In the genomic region with DNA sequence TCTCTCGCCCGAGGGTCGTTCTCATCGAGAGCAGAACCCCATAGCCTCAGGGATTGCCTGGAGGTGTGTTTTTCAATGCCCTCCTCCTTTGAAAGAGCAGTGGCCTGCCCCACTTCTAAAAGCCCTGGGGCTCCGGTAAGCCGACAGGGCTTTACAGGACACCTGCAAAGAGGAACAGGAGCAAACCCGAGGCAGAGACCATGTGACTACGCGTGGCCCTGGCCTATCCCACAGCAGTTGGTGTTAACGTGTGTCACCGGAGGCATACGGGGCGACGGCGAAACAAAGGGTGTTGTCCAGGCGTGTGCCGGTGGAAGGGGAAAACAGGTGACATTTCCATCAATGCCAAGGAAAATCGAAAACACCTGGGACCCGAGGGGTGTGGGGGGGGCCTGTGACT, we compare ENCODE assay signal across 12 cellular contexts.
DNase-seq lines count a peak whose midpoint lies in the region; ATAC-seq, FAIRE-seq and TF ChIP-seq lines count a peak whose summit lies in the region.
"Had no signal": no experiment of that assay in that cellular context is flagged by ENCODE, and none has a peak within 500 bp of the region (broad histone marks: within the 10 kb centered on the region; RNA-seq: fewer than 3 reads in every experiment).

No MANE protein-coding gene starts in this region.

- CTCF ChIA-PET in CD4-positive, alpha-beta memory T cell (lab: Charles Lee; ENCODE audit: partially characterized antibody), result no interaction called here

- peaks cover 0 to 28% (median 4%) of the 10 kb centered on the region in 8 donors for H3K9me3 Mint-ChIP-seq in CD4-positive, alpha-beta memory T cell

- no peak for TF ChIP-seq CTCF in dorsolateral prefrontal cortex (IDR thresholded peaks at IDR 0.05 in 54 of 56, conservative IDR thresholded peaks at IDR 0.05 in 2 of 56; ENCODE audit: low read depth in 1 of 56, partially characterized antibody in 56 of 56)
- TF ChIP-seq CTCF in pancreas (IDR thresholded peaks at IDR 0.05), result no peak
- no peak for TF ChIP-seq CTCF in left lung (IDR thresholded peaks at IDR 0.05)
- TF ChIP-seq CTCF in ovary (IDR thresholded peaks at IDR 0.05), result no peak

- POLR2A ChIA-PET in CD4-positive, alpha-beta memory T cell (lab: Charles Lee; ENCODE audit: partially characterized antibody), result no interaction called here

- H3K27ac Mint-ChIP-seq in CD4-positive, alpha-beta memory T cell, result peak overlapping the region in 3 of 7 donors; percentile 43 to 74 (median 64)

- WGBS in pancreas, 2 donors, result 51 to 80% methylated on average over 19 of the region's 19 CpGs
- 83 to 90% (median 89%) methylated on average over 19 of the region's 19 CpGs for WGBS in ovary, 3 donors

- no peaks in the 10 kb centered on the region for H3K36me3 Mint-ChIP-seq in CD4-positive, alpha-beta memory T cell

- H3K4me3 ChIP-seq in CD4-positive, alpha-beta memory T cell (ENCODE audit: low read length in 2 of 2), result peak overlapping the region in 1 of 2 donors; percentile 56
- peak overlapping the region in 46 of 59 donors; percentile 9 to 67 (median 49) for H3K4me3 ChIP-seq in dorsolateral prefrontal cortex
- peak overlapping the region in 3 of 4 donors; percentile 16 to 43 (median 29) for H3K4me3 ChIP-seq in pancreas
- H3K4me3 ChIP-seq in left lung, result peak overlapping the region in 1 of 2 donors; percentile 44
- no peak overlapping the region for H3K4me3 ChIP-seq in ovary
- H3K4me3 ChIP-seq: SJCRH30 had no signal

- intact Hi-C loops in CD4-positive, alpha-beta memory T cell (cut with micrococcal nuclease), result no loop called here
- intact Hi-C loops in dorsolateral prefrontal cortex (cut with DNase I), result no loop called here
- intact Hi-C loops in pancreas (cut with DNase I), result no loop called here
- intact Hi-C loops in left lung (cut with DNase I), result no loop called here
- intact Hi-C loops in ovary (cut with DNase I), result no loop called here

- no peak for TF ChIP-seq EP300 in ovary (IDR thresholded peaks at IDR 0.05)

- no peak overlapping the region for H3K27ac ChIP-seq in CD4-positive, alpha-beta memory T cell (ENCODE audit: low read depth, low read length)
- H3K27ac ChIP-seq in KOPT-K1 (ENCODE audit: low read depth, low read length, poor library complexity, severe bottlenecking) (peak overlapping the region; percentile 71), dorsolateral prefrontal cortex (peak overlapping the region in 10 of 59 donors; percentile 18 to 83 (median 57)), pancreas (peak overlapping the region in 1 of 4 donors; percentile 22), left lung (no peak overlapping the region), ovary (no peak overlapping the region)
- H3K27ac ChIP-seq: SJCRH30 had no signal

- peak overlapping the region in 5 of 8 donors; percentile 48 to 92 (median 88) for H3K4me3 Mint-ChIP-seq in CD4-positive, alpha-beta memory T cell

- FAIRE-seq in pancreas (lab: Jason Lieb, UNC), result no peak

- H3K4me1 ChIP-seq in CD4-positive, alpha-beta memory T cell (ENCODE audit: insufficient read depth, low read length), result peaks cover 7% of the 10 kb centered on the region
- no peaks in the 10 kb centered on the region for H3K4me1 ChIP-seq in pancreas
- H3K4me1 ChIP-seq in left lung, result peaks cover 0 to 11% of the 10 kb centered on the region in 2 donors
- H3K4me1 ChIP-seq in ovary (ENCODE audit: insufficient read depth), result no peaks in the 10 kb centered on the region
- H3K4me1 ChIP-seq: SJCRH30 had no signal

- TF ChIP-seq POLR2A in ovary (IDR thresholded peaks at IDR 0.05), result no peak

- H3K27me3 Mint-ChIP-seq in CD4-positive, alpha-beta memory T cell, result no peaks in the 10 kb centered on the region

- no peaks in the 10 kb centered on the region for H3K27me3 ChIP-seq in CD4-positive, alpha-beta memory T cell (ENCODE audit: insufficient read depth, low read length)
- H3K27me3 ChIP-seq in dorsolateral prefrontal cortex (no peaks in the 10 kb centered on the region), pancreas (no peaks in the 10 kb centered on the region), left lung (peaks cover 0 to 13% of the 10 kb centered on the region in 2 donors), ovary (no peaks in the 10 kb centered on the region)
- H3K27me3 ChIP-seq: SJCRH30 had no signal

- H3K4me1 Mint-ChIP-seq in CD4-positive, alpha-beta memory T cell, result peaks cover 4 to 51% (median 10%) of the 10 kb centered on the region in 4 donors

- no peaks in the 10 kb centered on the region for H3K9me3 ChIP-seq in CD4-positive, alpha-beta memory T cell (ENCODE audit: control insufficient read depth in 1 of 2, low read length in 2 of 2)
- H3K9me3 ChIP-seq in KOPT-K1 (ENCODE audit: insufficient read depth, low read length, poor library complexity, severe bottlenecking) (peaks cover 8% of the 10 kb centered on the region), pancreas (no peaks in the 10 kb centered on the region), left lung (no peaks in the 10 kb centered on the region), ovary (no peaks in the 10 kb centered on the region)
- H3K9me3 ChIP-seq: SJCRH30 had no signal

- peak in 3 of 4 donors; percentile 54 to 72 (median 63) for ATAC-seq in pancreas
- no peak for ATAC-seq in left lung

- DNase-seq in CD4-positive, alpha-beta memory T cell, result no peak
- DNase-seq in dorsolateral prefrontal cortex (no peak), pancreas (peak in 1 of 6 donors; percentile 55), left lung (no peak), ovary (no peak), NCI-H2196 (lab: John Stamatoyannopoulos, UW; ENCODE audit: unreplicated experiment) (no peak)
- no peak for DNase-seq in stimulated activated naive CD4-positive, alpha-beta T cell (lab: John Stamatoyannopoulos, UW)
- DNase-seq: DMS79, Karpas-422, NCI-H345 had no signal

- no peaks in the 10 kb centered on the region for H3K36me3 ChIP-seq in CD4-positive, alpha-beta memory T cell (ENCODE audit: insufficient read depth, low read length)
- H3K36me3 ChIP-seq in KOPT-K1 (ENCODE audit: insufficient read depth, low read length) (no peaks in the 10 kb centered on the region), pancreas (no peaks in the 10 kb centered on the region), left lung (no peaks in the 10 kb centered on the region), ovary (no peaks in the 10 kb centered on the region)
- H3K36me3 ChIP-seq: SJCRH30 had no signal
